ENCODE assay signal across 25 cellular contexts in the genomic region with DNA sequence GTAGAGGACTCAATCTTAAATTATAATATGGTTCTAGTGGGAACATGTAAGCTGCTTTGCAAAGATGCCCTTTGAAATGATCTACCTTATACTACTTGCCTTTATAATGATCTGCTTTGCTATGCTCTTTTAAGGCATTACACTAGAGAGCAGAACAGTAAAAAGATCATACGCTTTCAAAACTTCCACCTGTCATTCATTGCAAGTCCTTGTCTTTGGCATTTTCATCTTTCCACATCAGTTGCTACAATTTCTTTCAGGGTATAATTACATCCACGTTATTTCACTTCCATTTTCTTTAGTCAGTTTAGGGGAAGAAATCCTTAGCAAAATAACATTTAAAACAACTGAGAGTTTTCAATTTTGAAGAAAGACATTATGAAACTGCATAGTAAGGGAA.
"Had no signal": no experiment of that assay in that cellular context is flagged by ENCODE, and none has a peak within 500 bp of the region (broad histone marks: within the 10 kb centered on the region; RNA-seq: fewer than 3 reads in every experiment).

No MANE protein-coding gene starts in this region.

- H3K4me3 Mint-ChIP-seq: dendritic cell treated with granulocyte-macrophage colony-stimulating factor and Interleukin-4, amounts not matched to agents 40 ng/mL and 50 ng/mL, for 4 days; effector memory CD8-positive, alpha-beta T cell; endodermal cell had no signal

- H3K27ac ChIP-seq: colonic mucosa, coronary artery, dorsolateral prefrontal cortex, epithelial cell of prostate, esophagus muscularis mucosa, esophagus squamous epithelium, foreskin keratinocyte, gastrocnemius medialis, gastroesophageal sphincter, heart left ventricle, heart right ventricle had no signal

- H3K9me3 Mint-ChIP-seq: dendritic cell treated with granulocyte-macrophage colony-stimulating factor and Interleukin-4, amounts not matched to agents 40 ng/mL and 50 ng/mL, for 4 days; effector memory CD8-positive, alpha-beta T cell; endodermal cell had no signal

- ATAC-seq: effector memory CD8-positive, alpha-beta T cell; esophagus mucosa; foreskin keratinocyte; gastrocnemius medialis; gastroesophageal sphincter; heart left ventricle; heart right ventricle had no signal

- H3K9me3 ChIP-seq: colonic mucosa, esophagus muscularis mucosa, esophagus squamous epithelium, gastrocnemius medialis, gastroesophageal sphincter, heart left ventricle, heart right ventricle had no signal

- H3K27me3 Mint-ChIP-seq: dendritic cell treated with granulocyte-macrophage colony-stimulating factor and Interleukin-4, amounts not matched to agents 40 ng/mL and 50 ng/mL, for 4 days had no signal

- H3K36me3 ChIP-seq: colonic mucosa, esophagus muscularis mucosa, esophagus squamous epithelium, gastrocnemius medialis, gastroesophageal sphincter, heart left ventricle, heart right ventricle had no signal

- H3K4me1 Mint-ChIP-seq: endodermal cell had no signal

- H3K4me3 ChIP-seq: colonic mucosa, coronary artery, dorsolateral prefrontal cortex, esophagus muscularis mucosa, esophagus squamous epithelium, gastrocnemius medialis, gastroesophageal sphincter, heart left ventricle, heart right ventricle had no signal

- DNase-seq: colonic mucosa; cortex of kidney; dermis blood vessel endothelial cell; dorsolateral prefrontal cortex; effector CD4-positive, alpha-beta T cell; effector CD8-positive, alpha-beta T cell; effector memory CD4-positive, alpha-beta T cell; effector memory CD8-positive, alpha-beta T cell; endodermal cell; erythroblast; esophagus squamous epithelium; foreskin fibroblast; foreskin keratinocyte; foreskin melanocyte; gastrocnemius medialis; glutamatergic neuron; head of caudate nucleus; heart left ventricle; heart right ventricle had no signal

- H3K27ac Mint-ChIP-seq: dendritic cell treated with granulocyte-macrophage colony-stimulating factor and Interleukin-4, amounts not matched to agents 40 ng/mL and 50 ng/mL, for 4 days; effector memory CD8-positive, alpha-beta T cell; endodermal cell had no signal

- H3K27me3 ChIP-seq: colonic mucosa, dorsolateral prefrontal cortex, esophagus muscularis mucosa, esophagus squamous epithelium, foreskin keratinocyte, gastrocnemius medialis, gastroesophageal sphincter, heart left ventricle, heart right ventricle had no signal
